Comparison of ENCODE assay signal across 1 cellular context in the genomic region with DNA sequence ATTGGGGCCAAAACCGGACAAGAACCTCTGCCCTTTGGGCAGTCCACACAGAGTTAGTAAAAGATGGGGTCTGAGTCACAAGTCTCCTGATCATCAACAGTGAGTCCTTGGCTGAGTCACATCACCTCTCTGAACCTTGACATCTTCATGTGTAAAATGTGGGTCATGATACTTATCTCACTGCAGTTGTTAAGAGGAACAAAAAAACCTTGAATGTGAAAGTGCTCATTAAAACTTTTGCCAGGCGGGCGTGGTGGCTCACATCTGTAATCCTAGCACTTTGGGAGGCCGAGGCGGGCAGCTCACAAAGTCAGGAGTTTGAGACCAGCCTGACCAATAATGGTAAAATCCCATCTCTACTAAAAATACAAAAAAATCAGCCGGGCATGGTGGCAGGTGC.
TF ChIP-seq lines count a peak whose summit lies in the region.

No MANE protein-coding gene starts in this region.

TF ChIP-seq in GM12878, 131 proteins besides CTCF, POLR2A, EP300 and RAD21:
- TF ChIP-seq ETV6 (conservative IDR thresholded peaks at IDR 0.05 in 1 of 2, IDR thresholded peaks at IDR 0.05 in 1 of 2; ENCODE audit: borderline replicate concordance in 1 of 2, low read depth in 1 of 2) = no peak
- peak; percentile 48 for TF ChIP-seq NR2F1 (conservative IDR thresholded peaks at IDR 0.05)
